ENCODE assay signal across 11 cellular contexts in the genomic region with DNA sequence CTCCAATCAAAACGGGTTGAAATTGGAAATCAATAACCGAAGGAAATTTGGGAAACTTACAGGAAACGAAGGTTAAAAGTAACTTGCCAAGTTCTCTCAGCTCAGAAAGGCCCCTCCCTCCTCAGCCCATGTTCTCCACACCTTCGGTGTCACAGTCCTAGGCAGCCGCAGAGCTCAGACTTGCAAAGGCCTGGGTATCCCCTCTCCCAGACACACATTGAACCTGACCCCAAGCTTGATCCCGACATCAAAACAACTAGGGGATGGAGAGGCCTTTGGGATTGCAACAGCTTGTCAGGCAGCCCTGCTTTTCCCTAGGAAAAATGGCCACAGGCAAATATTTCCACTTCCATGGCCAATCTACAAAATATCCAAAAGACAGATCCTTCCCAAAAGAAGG. TPM values are rescaled to one million over a fixed set of nuclear protein-coding genes. Genes with fewer than 3 reads are reported as not detected.
DNase-seq lines count a peak whose midpoint lies in the region; ATAC-seq and TF ChIP-seq lines count a peak whose summit lies in the region.
"Had no signal": no experiment of that assay in that cellular context is flagged by ENCODE, and none has a peak within 500 bp of the region (broad histone marks: within the 10 kb centered on the region; RNA-seq: fewer than 3 reads in every experiment).

No MANE protein-coding gene starts in this region.

- CTCF ChIA-PET in activated CD8-positive, alpha-beta memory T cell treated with anti-CD3 and anti-CD28 coated beads, Interleukin-2, amount 10 ng/mL, durations not matched to agents 7 days and 5 days (lab: Charles Lee): interaction anchor here (0.8 to 14.1 kb wide), 10 partner anchors 8 to 77 kb away, joined by 3 to 151 read pairs (median 4); no protein-coding TSS in a partner anchor

- H3K27ac Mint-ChIP-seq in activated CD8-positive, alpha-beta memory T cell treated with anti-CD3 and anti-CD28 coated beads, Interleukin-2, amount 10 ng/mL, durations not matched to agents 7 days and 5 days: peak overlapping the region; percentile 92
- peak overlapping the region; percentile 86 for H3K27ac Mint-ChIP-seq in mesothelial cell of epicardium

- H3K4me1 Mint-ChIP-seq in activated CD8-positive, alpha-beta memory T cell treated with anti-CD3 and anti-CD28 coated beads, Interleukin-2, amount 10 ng/mL, durations not matched to agents 7 days and 5 days: peaks cover 99% of the 10 kb centered on the region
- peaks cover 72% of the 10 kb centered on the region for H3K4me1 Mint-ChIP-seq in mesothelial cell of epicardium

- H3K27ac ChIP-seq in tibial artery: peak overlapping the region; percentile 95 to 96

- TF ChIP-seq CTCF in mesothelial cell of epicardium (IDR thresholded peaks at IDR 0.05; ENCODE audit: unreplicated experiment) (no peak), tibial artery (IDR thresholded peaks at IDR 0.05) (no peak)

- no peak for DNase-seq in activated CD8-positive, alpha-beta memory T cell treated with anti-CD3 and anti-CD28 coated beads, Interleukin-2, amount 10 ng/mL, durations not matched to agents 7 days and 5 days
- no peak for DNase-seq in activated CD8-positive, alpha-beta memory T cell treated with anti-CD3 and anti-CD28 coated beads, Interleukin-2, amount 50 U/mL, for 4 hours
- DNase-seq in adipocyte (ENCODE audit: low read depth): peak; percentile 25
- DNase-seq in mesothelial cell of epicardium (ENCODE audit: low spot score in 2 of 2, unreplicated experiment in 2 of 2): no peak
- no peak for DNase-seq in tibial artery
- no peak for DNase-seq in inferior parietal cortex (ENCODE audit: extremely low spot score)
- no peak for DNase-seq in activated CD4-positive, alpha-beta T cell treated with anti-CD3 and anti-CD28 coated beads for 48 hours
- DNase-seq: NCI-H446 treated with DMSO at 0.1 percent for 48 hours, SK-N-SH had no signal

- no peak overlapping the region for H3K9ac ChIP-seq in adipocyte (ENCODE audit: low read length)
- H3K9ac ChIP-seq: SK-N-SH had no signal

- ATAC-seq in activated CD8-positive, alpha-beta memory T cell treated with anti-CD3 and anti-CD28 coated beads, Interleukin-2, amount 10 ng/mL, durations not matched to agents 7 days and 5 days: no peak
- ATAC-seq in HG03135 (IDR thresholded peaks at IDR 0.05; ENCODE audit: unreplicated experiment): no peak

- H3K36me3 Mint-ChIP-seq in activated CD8-positive, alpha-beta memory T cell treated with anti-CD3 and anti-CD28 coated beads, Interleukin-2, amount 10 ng/mL, durations not matched to agents 7 days and 5 days: peaks cover 10% of the 10 kb centered on the region
- H3K36me3 Mint-ChIP-seq in mesothelial cell of epicardium: no peaks in the 10 kb centered on the region

- no peaks in the 10 kb centered on the region for H3K9me3 Mint-ChIP-seq in activated CD8-positive, alpha-beta memory T cell treated with anti-CD3 and anti-CD28 coated beads, Interleukin-2, amount 10 ng/mL, durations not matched to agents 7 days and 5 days (ENCODE audit: low read depth)
- H3K9me3 Mint-ChIP-seq in mesothelial cell of epicardium: no peaks in the 10 kb centered on the region

- intact Hi-C loops in tibial artery (cut with DNase I; ENCODE audit: low total_unique reads): loop anchor here (10.0 kb wide), 1 partner anchor 75 kb away; no protein-coding TSS in a partner anchor

- H3K9me3 ChIP-seq in adipocyte (ENCODE audit: control insufficient read depth, low read length) (no peaks in the 10 kb centered on the region), tibial artery (no peaks in the 10 kb centered on the region)
- H3K9me3 ChIP-seq: SK-N-SH had no signal

- H3K4me3 ChIP-seq in adipocyte (ENCODE audit: low read length) (no peak overlapping the region), tibial artery (no peak overlapping the region)
- H3K4me3 ChIP-seq: lung had no signal

- H3K27me3 ChIP-seq in adipocyte (replicated peaks; ENCODE audit: control insufficient read depth, insufficient read depth, low read length) (no peaks in the 10 kb centered on the region), tibial artery (no peaks in the 10 kb centered on the region)

- H3K36me3 ChIP-seq in adipocyte (ENCODE audit: control insufficient read depth, insufficient read depth, low read length, severe bottlenecking) (no peaks in the 10 kb centered on the region), tibial artery (peaks cover 0 to 4% (median 0%) of the 10 kb centered on the region in 3 donors)

- H3K4me3 Mint-ChIP-seq in activated CD8-positive, alpha-beta memory T cell treated with anti-CD3 and anti-CD28 coated beads, Interleukin-2, amount 10 ng/mL, durations not matched to agents 7 days and 5 days: peak overlapping the region; percentile 41
- no peak overlapping the region for H3K4me3 Mint-ChIP-seq in mesothelial cell of epicardium

- no peaks in the 10 kb centered on the region for H3K27me3 Mint-ChIP-seq in activated CD8-positive, alpha-beta memory T cell treated with anti-CD3 and anti-CD28 coated beads, Interleukin-2, amount 10 ng/mL, durations not matched to agents 7 days and 5 days
- no peaks in the 10 kb centered on the region for H3K27me3 Mint-ChIP-seq in mesothelial cell of epicardium (ENCODE audit: low read depth)

- H3K4me1 ChIP-seq in adipocyte (ENCODE audit: control insufficient read depth, insufficient read depth, low read length): peaks cover 76% of the 10 kb centered on the region
- H3K4me1 ChIP-seq in tibial artery: peaks cover 16 to 100% (median 96%) of the 10 kb centered on the region in 4 donors

RNA-seq across cellular contexts. Expression of a gene that starts 35.5 kb away (rescaled TPM):
- 10 to 100 TPM; 27.1 to 36.6 TPM for total RNA-seq in activated CD8-positive, alpha-beta memory T cell treated with anti-CD3 and anti-CD28 coated beads, Interleukin-2, amount 10 ng/mL, durations not matched to agents 7 days and 5 days
- 46.4 to 48.6 TPM (median 47.7 TPM) in 3 replicates for total RNA-seq in mesothelial cell of epicardium
